ENCODE assay signal across 10 cellular contexts in the genomic region with DNA sequence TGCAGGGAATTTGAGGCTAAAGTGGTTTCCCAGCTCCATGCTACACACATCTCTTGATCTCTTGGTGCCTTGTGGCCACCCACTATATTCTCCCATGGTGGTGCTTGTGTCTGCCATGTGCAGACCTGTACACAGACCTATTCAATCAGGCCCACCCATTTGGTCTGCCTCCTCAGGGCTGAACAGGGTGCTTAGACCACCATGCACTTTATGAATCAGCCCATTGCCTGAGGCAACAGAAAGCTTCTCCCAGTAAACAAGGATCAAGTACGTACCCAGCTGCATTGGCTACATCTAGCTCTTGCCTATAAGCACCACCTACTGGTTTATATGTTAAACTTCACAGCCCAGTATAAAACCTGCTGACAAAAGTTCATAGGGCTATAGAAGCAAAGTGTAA.
DNase-seq lines count a peak whose midpoint lies in the region; ATAC-seq, FAIRE-seq and TF ChIP-seq lines count a peak whose summit lies in the region.
"Had no signal": no experiment of that assay in that cellular context is flagged by ENCODE, and none has a peak within 500 bp of the region (broad histone marks: within the 10 kb centered on the region; RNA-seq: fewer than 3 reads in every experiment).

No MANE protein-coding gene starts in this region.

- POLR2A ChIA-PET in AG04449 (lab: Yijun Ruan, JAX), result no interaction called here

- H3K9me3 ChIP-seq in SJCRH30 (replicated peaks) (no peaks in the 10 kb centered on the region; the same call in 1 of the 2 replicates), right cardiac atrium (ENCODE audit: control insufficient read depth, low read length) (no peaks in the 10 kb centered on the region)
- H3K9me3 ChIP-seq: Caco-2 had no signal

- CTCF ChIA-PET in AG04449 (lab: Yijun Ruan, JAX), result interaction anchor here (0.8 to 2.3 kb wide), 10 partner anchors 17 to 1627 kb away, joined by 3 to 21 read pairs (median 3); a partner anchor contains a TSS

- H3K27me3 ChIP-seq in SJCRH30 (no peaks in the 10 kb centered on the region), right cardiac atrium (ENCODE audit: control insufficient read depth, insufficient read depth) (no peaks in the 10 kb centered on the region)

- DNase-seq in AG04449 (ENCODE audit: low read depth, low spot score) (peak; percentile 29), SJCRH30 (peak; percentile 88 to 90), right cardiac atrium (no peak), frontal cortex (ENCODE audit: low spot score in 2 of 2) (no peak), cerebellar nuclear complex (lab: John Stamatoyannopoulos, UW) (no peak)
- DNase-seq in central memory CD4-positive, alpha-beta T cell, result no peak
- DNase-seq: T-helper 17 cell had no signal

- H3K4me1 ChIP-seq in SJCRH30 (no peaks in the 10 kb centered on the region; the same call in 1 of the 2 replicates), right cardiac atrium (ENCODE audit: control insufficient read depth, insufficient read depth, low read length) (no peaks in the 10 kb centered on the region)
- H3K4me1 ChIP-seq: Caco-2 had no signal

- no peaks in the 10 kb centered on the region for H3K36me3 ChIP-seq in SJCRH30

- H3K4me3 ChIP-seq in AG04449 (ENCODE audit: low read depth, low read length) (no peak overlapping the region), SJCRH30 (no peak overlapping the region), right cardiac atrium (ENCODE audit: low read length) (no peak overlapping the region)

- WGBS in right cardiac atrium, result 1% methylated on average over 1 of the region's 1 CpG

- ATAC-seq in HG03432 (IDR thresholded peaks at IDR 0.05; ENCODE audit: unreplicated experiment), result peak; percentile 72
- peak; percentile 21 to 31 for ATAC-seq in right cardiac atrium
- ATAC-seq in GM18870 (IDR thresholded peaks at IDR 0.05; ENCODE audit: unreplicated experiment), result no peak
- ATAC-seq: T-helper 17 cell had no signal

- no peak for FAIRE-seq in frontal cortex (lab: Jason Lieb, UNC)

- TF ChIP-seq CTCF in AG04449 (IDR thresholded peaks at IDR 0.05; ENCODE audit: insufficient read depth, low read length, missing control alignments), result peak; percentile 31

- H3K27ac ChIP-seq in SJCRH30 (no peak overlapping the region), right cardiac atrium (ENCODE audit: low read length) (no peak overlapping the region)

- intact Hi-C loops in right cardiac atrium (cut with DNase I), result no loop called here

Comparison
In these comparisons a context has a peak if more than half of its experiments do, and no peak if none do; other contexts are left out.
1. DNase-seq: peak in AG04449 (single experiment) and SJCRH30 (2 of 2); none in right cardiac atrium (0 of 3), frontal cortex (0 of 2), cerebellar nuclear complex (0 of 2) and central memory CD4-positive, alpha-beta T cell (single experiment).